Comparison of ENCODE assay signal across 1 cellular context in the genomic region with DNA sequence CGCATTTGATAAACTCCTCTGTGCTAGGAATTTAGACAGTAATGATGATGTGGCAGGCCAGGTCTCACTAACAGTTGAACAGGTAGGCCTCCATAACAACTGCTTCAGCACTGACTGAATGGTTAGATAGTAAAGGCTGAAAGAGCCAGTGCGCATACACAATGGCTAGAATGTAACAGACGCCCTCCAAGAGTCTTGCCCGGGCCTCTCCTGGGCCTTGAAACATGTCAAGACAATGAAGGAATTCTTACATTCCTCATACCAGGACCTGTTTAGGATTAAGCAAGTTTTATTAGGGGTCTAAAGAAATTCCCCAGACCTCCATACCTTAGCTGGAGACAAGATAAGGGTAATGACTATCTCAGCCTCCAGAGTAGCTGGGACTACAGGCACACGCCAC.
TF ChIP-seq lines count a peak whose summit lies in the region.

No MANE protein-coding gene starts in this region.

TF ChIP-seq in GM23338, 12 proteins besides CTCF, POLR2A, EP300 and RAD21 (continued from another document):
- TF ChIP-seq, protein P1, sequence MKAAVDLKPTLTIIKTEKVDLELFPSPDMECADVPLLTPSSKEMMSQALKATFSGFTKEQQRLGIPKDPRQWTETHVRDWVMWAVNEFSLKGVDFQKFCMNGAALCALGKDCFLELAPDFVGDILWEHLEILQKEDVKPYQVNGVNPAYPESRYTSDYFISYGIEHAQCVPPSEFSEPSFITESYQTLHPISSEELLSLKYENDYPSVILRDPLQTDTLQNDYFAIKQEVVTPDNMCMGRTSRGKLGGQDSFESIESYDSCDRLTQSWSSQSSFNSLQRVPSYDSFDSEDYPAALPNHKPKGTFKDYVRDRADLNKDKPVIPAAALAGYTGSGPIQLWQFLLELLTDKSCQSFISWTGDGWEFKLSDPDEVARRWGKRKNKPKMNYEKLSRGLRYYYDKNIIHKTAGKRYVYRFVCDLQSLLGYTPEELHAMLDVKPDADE (IDR thresholded peaks at IDR 0.05) = no peak
- TF ChIP-seq NANOG (IDR thresholded peaks at IDR 0.05; ENCODE audit: borderline replicate concordance) (no peak), POLR2AphosphoS5 (IDR thresholded peaks at IDR 0.05; ENCODE audit: low read depth) (no peak)
TF ChIP-seq in GM23338: peak in this region for 0.
